In the genomic region with DNA sequence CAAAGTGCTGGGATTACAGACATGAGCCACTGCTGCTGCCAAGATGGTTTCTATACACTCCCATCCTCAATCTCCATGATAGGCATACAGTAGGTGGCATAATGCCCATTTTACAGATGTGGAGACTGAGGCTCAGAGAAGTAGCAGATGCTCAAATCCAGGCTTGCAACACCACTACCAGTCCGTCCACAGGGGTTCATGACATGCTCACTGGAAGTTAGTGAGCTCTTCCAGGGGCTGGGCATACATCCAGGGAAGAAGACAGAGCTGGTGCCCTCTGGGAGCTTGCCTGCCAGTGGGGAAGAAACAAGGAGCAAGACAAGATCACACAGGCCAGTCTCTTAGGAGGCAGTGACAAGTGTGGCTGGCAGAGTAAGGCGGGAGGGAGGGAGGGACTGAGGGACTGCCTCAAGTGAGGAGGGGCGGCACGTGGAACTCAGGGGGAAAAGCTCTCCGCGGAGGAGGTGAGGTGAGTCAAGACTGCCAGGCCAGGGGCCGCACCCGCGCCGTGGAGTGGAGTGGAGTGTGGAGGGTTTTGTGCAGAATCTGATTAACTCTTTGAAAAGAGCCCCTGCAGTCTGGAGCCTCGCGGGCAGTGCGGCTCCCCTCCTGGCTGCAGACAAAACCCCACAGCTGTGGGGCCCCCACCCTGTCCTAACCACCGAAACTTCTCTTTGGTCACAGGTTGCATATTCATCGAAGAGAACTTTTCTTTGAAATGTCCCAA, we compare ENCODE assay signal across 10 cellular contexts. TPM values are rescaled to one million over a fixed set of nuclear protein-coding genes. Genes with fewer than 3 reads are reported as not detected.
DNase-seq lines count a peak whose midpoint lies in the region; ATAC-seq and TF ChIP-seq lines count a peak whose summit lies in the region.
"Had no signal": no experiment of that assay in that cellular context is flagged by ENCODE, and none has a peak within 500 bp of the region (broad histone marks: within the 10 kb centered on the region; RNA-seq: fewer than 3 reads in every experiment).

No MANE protein-coding gene starts in this region.

- H2BK5ac ChIP-seq in mesenchymal stem cell (ENCODE audit: low read depth, low read length, poor library complexity, severe bottlenecking), result no peak overlapping the region

- TF ChIP-seq CTCF in GM10248 (IDR thresholded peaks at IDR 0.05; ENCODE audit: control extremely low read depth, extremely low read depth, low read depth, missing control alignments), result peak; percentile 8
- TF ChIP-seq CTCF in HEK293 (tag by site-specific recombination; IDR thresholded peaks at IDR 0.05), result no peak
- no peak for TF ChIP-seq CTCF in coronary artery (IDR thresholded peaks at IDR 0.05)

- CTCF ChIA-PET in GM10248 (lab: Yijun Ruan, JAX) (interaction anchor here (0.9 to 7.7 kb wide), 7 partner anchors 9 to 110 kb away, joined by 3 to 93 read pairs (median 3); no protein-coding TSS in a partner anchor), HEK293 (lab: Yijun Ruan, JAX) (interaction anchor here (1.1 to 2.3 kb wide), 3 partner anchors 12 to 128 kb away, joined by 4 to 6 read pairs (median 5); no protein-coding TSS in a partner anchor)
- CTCF ChIA-PET in CD8-positive, alpha-beta memory T cell (lab: Charles Lee), result interaction anchor here (0.7 to 1.8 kb wide), 3 partner anchors 53 to 229 kb away, joined by 3 to 6 read pairs (median 3); no protein-coding TSS in a partner anchor

- POLR2A ChIA-PET in GM10248 (lab: Yijun Ruan, JAX), result no interaction called here
- POLR2A ChIA-PET in HEK293 (lab: Yijun Ruan, JAX), result interaction anchor here (1.0 to 2.6 kb wide), 3 partner anchors 9 to 129 kb away, joined by 5 to 9 read pairs (median 5); a partner anchor contains a TSS
- POLR2A ChIA-PET in CD8-positive, alpha-beta memory T cell (lab: Charles Lee), result interaction anchor here (0.7 kb wide), 1 partner anchor 145 kb away, joined by 3 read pairs; no protein-coding TSS in a partner anchor

- H3K79me1 ChIP-seq in mesenchymal stem cell (replicated peaks; ENCODE audit: low read length, poor library complexity, severe bottlenecking), result peaks cover 10% of the 10 kb centered on the region

- 52% methylated on average over 10 of the region's 15 CpGs for WGBS in mesenchymal stem cell

- peak overlapping the region in 1 of 2 donors; percentile 10 for H3K4me3 Mint-ChIP-seq in activated T-cell treated with anti-CD3 and anti-CD28 coated beads, Interleukin-2, amount 50 U/mL, for 72 hours
- H3K4me3 Mint-ChIP-seq in CD8-positive, alpha-beta memory T cell, result peak overlapping the region in 1 of 7 donors; percentile 6

- H3K4me1 ChIP-seq in HEK293 (ENCODE audit: control insufficient read depth, insufficient read depth, low read length), result peaks cover 6% of the 10 kb centered on the region
- peaks cover 48% of the 10 kb centered on the region for H3K4me1 ChIP-seq in mesenchymal stem cell (ENCODE audit: control insufficient read depth, insufficient read depth, low read depth, low read length)
- peaks cover 7% of the 10 kb centered on the region for H3K4me1 ChIP-seq in CD8-positive, alpha-beta memory T cell (ENCODE audit: insufficient read depth, low read length)

- no peak overlapping the region for H3K4me2 ChIP-seq in mesenchymal stem cell (ENCODE audit: low read length, poor library complexity, severe bottlenecking)

- H3K27ac ChIP-seq in HEK293 (ENCODE audit: extremely low read depth, low read depth, low read length), result no peak overlapping the region
- H3K27ac ChIP-seq in mesenchymal stem cell (ENCODE audit: low read length, poor library complexity, severe bottlenecking), result no peak overlapping the region
- H3K27ac ChIP-seq in coronary artery, result no peak overlapping the region
- no peak overlapping the region for H3K27ac ChIP-seq in CD8-positive, alpha-beta memory T cell (ENCODE audit: low read depth, low read length)

- H3K4ac ChIP-seq in mesenchymal stem cell (ENCODE audit: low read depth in 1 of 2, low read length in 2 of 2), result no peak overlapping the region

- no peak overlapping the region for H3K14ac ChIP-seq in mesenchymal stem cell (ENCODE audit: low read length in 2 of 2)

- H3K36me3 ChIP-seq in HEK293 (ENCODE audit: control insufficient read depth in 2 of 2, insufficient read depth in 1 of 2, low read length in 2 of 2), result peaks cover 0 to 68% of the 10 kb centered on the region in 2 experiments; a peak in 2 of 3 replicates
- peaks cover 50 to 70% of the 10 kb centered on the region in 2 experiments for H3K36me3 ChIP-seq in mesenchymal stem cell (ENCODE audit: control insufficient read depth in 1 of 2, insufficient read depth in 2 of 2, low read depth in 1 of 2, low read length in 2 of 2)
- no peaks in the 10 kb centered on the region for H3K36me3 ChIP-seq in CD8-positive, alpha-beta memory T cell (ENCODE audit: insufficient read depth, low read length)
- H3K36me3 ChIP-seq: ovary had no signal

- no peak overlapping the region for H2AK5ac ChIP-seq in mesenchymal stem cell (ENCODE audit: low read length, severe bottlenecking)

- peak overlapping the region; percentile 44 for H3K27ac Mint-ChIP-seq in activated T-cell treated with anti-CD3 and anti-CD28 coated beads, Interleukin-2, amount 50 U/mL, for 72 hours
- H3K27ac Mint-ChIP-seq in CD8-positive, alpha-beta memory T cell, result peak overlapping the region in 4 of 8 donors; percentile 45 to 78 (median 60)

- peaks cover 4% of the 10 kb centered on the region in 2 donors for H3K36me3 Mint-ChIP-seq in activated T-cell treated with anti-CD3 and anti-CD28 coated beads, Interleukin-2, amount 50 U/mL, for 72 hours (ENCODE audit: insufficient read depth in 2 of 2)
- H3K36me3 Mint-ChIP-seq in CD8-positive, alpha-beta memory T cell, result peaks cover 0 to 39% (median 4%) of the 10 kb centered on the region in 3 donors

- H4K8ac ChIP-seq in mesenchymal stem cell (ENCODE audit: low read length), result no peak overlapping the region

- H2BK15ac ChIP-seq in mesenchymal stem cell (ENCODE audit: low read depth, poor library complexity, severe bottlenecking), result no peak overlapping the region

- no peaks in the 10 kb centered on the region for H3K27me3 ChIP-seq in mesenchymal stem cell (ENCODE audit: control insufficient read depth in 1 of 2, insufficient read depth in 1 of 2, low read length in 2 of 2)
- no peaks in the 10 kb centered on the region for H3K27me3 ChIP-seq in CD8-positive, alpha-beta memory T cell (ENCODE audit: insufficient read depth, low read length, poor library complexity, severe bottlenecking)
- H3K27me3 ChIP-seq: ovary had no signal

- H3K9me3 ChIP-seq in HEK293 (ENCODE audit: control insufficient read depth, insufficient read depth, low read depth, low read length) (no peaks in the 10 kb centered on the region), mesenchymal stem cell (ENCODE audit: control insufficient read depth, low read length) (no peaks in the 10 kb centered on the region)
- no peaks in the 10 kb centered on the region for H3K9me3 ChIP-seq in CD8-positive, alpha-beta memory T cell (ENCODE audit: low read length)
- H3K9me3 ChIP-seq: ovary had no signal

- H3K4me3 ChIP-seq in HEK293 (ENCODE audit: low read depth, low read length) (no peak overlapping the region), mesenchymal stem cell (ENCODE audit: insufficient read depth in 1 of 2, low read depth in 1 of 2, low read length in 2 of 2) (no peak overlapping the region), coronary artery (no peak overlapping the region)
- H3K4me3 ChIP-seq in CD8-positive, alpha-beta memory T cell (ENCODE audit: low read length), result no peak overlapping the region

- no peak overlapping the region for H4K91ac ChIP-seq in mesenchymal stem cell (ENCODE audit: low read length)

- H2BK120ac ChIP-seq in mesenchymal stem cell (ENCODE audit: low read depth, low read length), result peak overlapping the region; percentile 85

- no peaks in the 10 kb centered on the region for H3K9me3 Mint-ChIP-seq in activated T-cell treated with anti-CD3 and anti-CD28 coated beads, Interleukin-2, amount 50 U/mL, for 72 hours
- H3K9me3 Mint-ChIP-seq in CD8-positive, alpha-beta memory T cell, result no peaks in the 10 kb centered on the region

- H2BK12ac ChIP-seq in mesenchymal stem cell (ENCODE audit: low read length in 2 of 2), result peak overlapping the region in 1 of 2 experiments; percentile 15

- peak overlapping the region in 1 of 2 experiments; percentile 11 for H3K18ac ChIP-seq in mesenchymal stem cell (ENCODE audit: low read depth in 1 of 2, low read length in 2 of 2)

- no peak overlapping the region for H2AFZ ChIP-seq in mesenchymal stem cell (ENCODE audit: low read depth, low read length)

- DNase-seq in GM10248 (ENCODE audit: extremely low spot score) (peak; percentile 84), mesenchymal stem cell (peak; percentile 56), coronary artery (ENCODE audit: low spot score) (no peak), Kasumi-1 (lab: John Stamatoyannopoulos, UW) (no peak)
- DNase-seq in activated T-cell treated with anti-CD3 and anti-CD28 coated beads, Interleukin-2, amount 50 U/mL, for 72 hours, result peak in 1 of 2 donors; percentile 27
- no peak for DNase-seq in CD8-positive, alpha-beta memory T cell
- no peak for DNase-seq in activated CD4-positive, alpha-beta T cell treated with anti-CD3 and anti-CD28 coated beads for 4 hours
- DNase-seq: NCI-H526 had no signal

- H3K27me3 Mint-ChIP-seq in activated T-cell treated with anti-CD3 and anti-CD28 coated beads, Interleukin-2, amount 50 U/mL, for 72 hours (ENCODE audit: low read depth), result no peaks in the 10 kb centered on the region
- no peaks in the 10 kb centered on the region for H3K27me3 Mint-ChIP-seq in CD8-positive, alpha-beta memory T cell

- H3K23ac ChIP-seq in mesenchymal stem cell (ENCODE audit: low read length in 2 of 2), result peak overlapping the region in 1 of 2 experiments; percentile 25

- H3K9ac ChIP-seq in mesenchymal stem cell (ENCODE audit: low read length), result no peak overlapping the region

- peaks cover 22% of the 10 kb centered on the region for H3K4me1 Mint-ChIP-seq in activated T-cell treated with anti-CD3 and anti-CD28 coated beads, Interleukin-2, amount 50 U/mL, for 72 hours (ENCODE audit: low read depth)
- peaks cover 6 to 20% (median 17%) of the 10 kb centered on the region in 3 donors for H3K4me1 Mint-ChIP-seq in CD8-positive, alpha-beta memory T cell

- ATAC-seq in activated T-cell treated with anti-CD3 and anti-CD28 coated beads, Interleukin-2, amount 50 U/mL, for 72 hours (replicated peaks in 1 of 2), result peak; percentile 28 to 47

TF ChIP-seq in HEK293, 187 proteins besides CTCF, POLR2A, EP300 and RAD21 (continues in another document):
- TF ChIP-seq ZNF138 (tag by site-specific recombination; IDR thresholded peaks at IDR 0.05; ENCODE audit: borderline replicate concordance), result no peak
- no peak for TF ChIP-seq ZXDB (tag by site-specific recombination; IDR thresholded peaks at IDR 0.05)
- peak; percentile 60; the same call in 1 of the 2 replicates for TF ChIP-seq ZNF24 (tag by site-specific recombination; IDR thresholded peaks at IDR 0.05)
- TF ChIP-seq ZSCAN30 (tag by site-specific recombination; IDR thresholded peaks at IDR 0.05), result no peak
- TF ChIP-seq BCL11B (tag by site-specific recombination; IDR thresholded peaks at IDR 0.05; ENCODE audit: low read depth), result no peak
- TF ChIP-seq ZSCAN23 (tag by site-specific recombination; IDR thresholded peaks at IDR 0.05), result 0 out of 2 replicates have a peak, but pooled peaks have one; percentile 54

RNA-seq across cellular contexts. Expression of a gene that starts 27.9 kb away (rescaled TPM):
- 100 to 1,000 TPM; 192 to 209 TPM for total RNA-seq in activated T-cell treated with anti-CD3 and anti-CD28 coated beads, Interleukin-2, amount 50 U/mL, for 72 hours
- polyA plus RNA-seq in mesenchymal stem cell (2013, experiment 1 of 2), result 89.9 TPM
- 89.1 TPM for polyA plus RNA-seq in mesenchymal stem cell (2013, experiment 2 of 2)
- 10 to 100 TPM; 27.2 to 29.6 TPM for total RNA-seq in CD8-positive, alpha-beta memory T cell
- 16.4 TPM for polyA plus RNA-seq in CD8-positive, alpha-beta memory T cell

Comparison
In these comparisons a context has a peak if more than half of its experiments do, and no peak if none do; other contexts are left out.
1. DNase-seq: peak in GM10248 (single experiment) and mesenchymal stem cell (single experiment); none in coronary artery (single experiment), Kasumi-1 (0 of 2), CD8-positive, alpha-beta memory T cell (0 of 5) and activated CD4-positive, alpha-beta T cell treated with anti-CD3 and anti-CD28 coated beads for 4 hours (0 of 2).
2. RNA of a gene that starts 27.9 kb away (total RNA-seq): 192 to 209 TPM in activated T-cell treated with anti-CD3 and anti-CD28 coated beads, Interleukin-2, amount 50 U/mL, for 72 hours; 27.2 to 29.6 TPM in CD8-positive, alpha-beta memory T cell; every median in the first group is over 4 times any median in the second.